22 cellular contexts compared by ENCODE assay signal in the genomic region with DNA sequence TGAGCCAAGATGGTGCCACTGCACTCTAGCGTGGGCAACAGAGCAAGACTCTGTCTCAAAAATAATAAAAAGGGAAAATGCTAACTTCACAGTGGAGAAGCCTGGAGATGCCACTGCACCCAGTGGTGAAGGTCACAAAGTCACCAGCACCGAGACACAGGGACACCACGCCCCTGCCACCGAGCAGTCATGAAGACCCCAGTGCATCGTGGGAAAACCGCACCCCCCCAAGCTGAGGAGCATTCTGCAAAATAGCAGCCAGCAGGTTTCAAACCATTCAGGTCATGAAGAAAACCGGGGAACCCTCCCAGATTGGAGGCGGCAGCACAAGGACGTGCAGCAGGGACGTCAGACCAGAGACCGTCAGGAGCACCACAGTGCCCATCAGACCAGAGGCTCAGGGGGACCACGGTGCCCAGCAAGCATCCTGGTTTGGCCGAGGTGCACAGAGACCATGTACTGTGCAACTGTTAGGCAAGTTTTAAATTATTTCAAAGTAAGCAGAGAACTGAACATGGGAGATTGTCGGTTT. TPM values are rescaled to one million over a fixed set of nuclear protein-coding genes. Genes with fewer than 3 reads are reported as not detected.
"Had no signal": no experiment of that assay in that cellular context is flagged by ENCODE, and none has a peak within 500 bp of the region (broad histone marks: within the 10 kb centered on the region; RNA-seq: fewer than 3 reads in every experiment).

No MANE protein-coding gene starts in this region.

- H3K4me3 Mint-ChIP-seq: activated CD4-positive, alpha-beta T cell treated with anti-CD3 and anti-CD28 coated beads, Interleukin-2, amount 10 ng/mL, durations not matched to agents 24 days and 14 days; activated T-cell treated with anti-CD3 and anti-CD28 coated beads, Interleukin-2, amount 50 U/mL, for 24 hours; activated T-helper 17 cell treated with anti-CD3 and anti-CD28 coated beads, Interleukin-2, amount 50 U/mL, for 72 hours; natural killer cell; stimulated activated naive CD8-positive, alpha-beta T cell treated with anti-CD3 and anti-CD28 coated beads, Interleukin-15, Interleukin-2, amounts not matched to agents 100 ng/mL and 50 ng/mL, for 24 hours had no signal

- FAIRE-seq: pancreas had no signal

- H3K9me3 ChIP-seq: heart right ventricle, neutrophil, pancreas, thyroid gland, upper lobe of right lung had no signal

- H3K4me3 ChIP-seq: heart right ventricle, pancreas, thyroid gland, upper lobe of right lung had no signal

- H3K36me3 Mint-ChIP-seq: natural killer cell had no signal

- H3K27me3 Mint-ChIP-seq: activated T-cell treated with anti-CD3 and anti-CD28 coated beads, Interleukin-2, amount 50 U/mL, for 24 hours; activated T-helper 17 cell treated with anti-CD3 and anti-CD28 coated beads, Interleukin-2, amount 50 U/mL, for 72 hours; stimulated activated naive CD8-positive, alpha-beta T cell treated with anti-CD3 and anti-CD28 coated beads, Interleukin-15, Interleukin-2, amounts not matched to agents 100 ng/mL and 50 ng/mL, for 24 hours had no signal

- H3K27ac ChIP-seq: heart right ventricle, neutrophil, pancreas, thyroid gland, upper lobe of right lung had no signal

- H3K9me3 Mint-ChIP-seq: activated CD4-positive, alpha-beta T cell treated with anti-CD3 and anti-CD28 coated beads, Interleukin-2, amount 10 ng/mL, durations not matched to agents 24 days and 14 days; activated naive CD4-positive, alpha-beta T cell treated with anti-CD3 and anti-CD28 coated beads, Interleukin-2, amount 50 U/mL, for 72 hours; activated T-cell treated with anti-CD3 and anti-CD28 coated beads, Interleukin-2, amount 50 U/mL, for 24 hours; activated T-helper 17 cell treated with anti-CD3 and anti-CD28 coated beads, Interleukin-2, amount 50 U/mL, for 72 hours; natural killer cell; stimulated activated naive CD8-positive, alpha-beta T cell treated with anti-CD3 and anti-CD28 coated beads, Interleukin-15, Interleukin-2, amounts not matched to agents 100 ng/mL and 50 ng/mL, for 24 hours had no signal

- DNase-seq: activated CD4-positive, alpha-beta T cell treated with anti-CD3 and anti-CD28 coated beads, Interleukin-2, amount 10 ng/mL, durations not matched to agents 24 days and 14 days; activated CD8-positive, alpha-beta memory T cell treated with anti-CD3 and anti-CD28 coated beads, Interleukin-2, amount 50 U/mL, for 4 hours; activated T-cell treated with anti-CD3 and anti-CD28 coated beads, Interleukin-2, amount 50 U/mL, for 24 hours; cortex of kidney; foreskin fibroblast; heart right ventricle; islet precursor cell; left cardiac atrium; midbrain; natural killer cell; pancreas; right cardiac atrium; stimulated activated CD4-positive, alpha-beta T cell treated with anti-CD3 and anti-CD28 coated beads, Interleukin-4, amount 100 ng/mL, for 24 hours; substantia nigra; T-helper 1 cell; thyroid gland; upper lobe of right lung had no signal

- H3K27ac Mint-ChIP-seq: activated CD4-positive, alpha-beta T cell treated with anti-CD3 and anti-CD28 coated beads, Interleukin-2, amount 10 ng/mL, durations not matched to agents 24 days and 14 days; activated T-cell treated with anti-CD3 and anti-CD28 coated beads, Interleukin-2, amount 50 U/mL, for 24 hours; activated T-helper 17 cell treated with anti-CD3 and anti-CD28 coated beads, Interleukin-2, amount 50 U/mL, for 72 hours; stimulated activated naive CD8-positive, alpha-beta T cell treated with anti-CD3 and anti-CD28 coated beads, Interleukin-15, Interleukin-2, amounts not matched to agents 100 ng/mL and 50 ng/mL, for 24 hours had no signal

- ATAC-seq: activated naive CD4-positive, alpha-beta T cell treated with anti-CD3 and anti-CD28 coated beads, Interleukin-2, amount 50 U/mL, for 72 hours; activated T-helper 17 cell treated with anti-CD3 and anti-CD28 coated beads, Interleukin-2, amount 50 U/mL, for 72 hours; heart right ventricle; left cardiac atrium; natural killer cell; pancreas; right cardiac atrium; upper lobe of right lung had no signal

- H3K27me3 ChIP-seq: heart right ventricle, pancreas, thyroid gland, upper lobe of right lung had no signal

RNA-seq across cellular contexts. Expression of a gene that starts 30.4 kb away (rescaled TPM):
- total RNA-seq: activated CD4-positive, alpha-beta T cell treated with anti-CD3 and anti-CD28 coated beads, Interleukin-2, amount 10 ng/mL, durations not matched to agents 24 days and 14 days; activated naive CD4-positive, alpha-beta T cell treated with anti-CD3 and anti-CD28 coated beads, Interleukin-2, amount 50 U/mL, for 72 hours; activated T-helper 17 cell treated with anti-CD3 and anti-CD28 coated beads, Interleukin-2, amount 50 U/mL, for 72 hours; heart right ventricle; left cardiac atrium; natural killer cell had no signal
- polyA plus RNA-seq: fibroblast of lung had no signal
